9 cellular contexts compared by ENCODE assay signal in genomic region chr2:240670950-240671349, GRCh38. TPM values are rescaled to one million over a fixed set of nuclear protein-coding genes. Genes with fewer than 3 reads are reported as not detected.
"Had no signal": no experiment of that assay in that cellular context is flagged by ENCODE, and none has a peak within 500 bp of the region (broad histone marks: within the 10 kb centered on the region; RNA-seq: fewer than 3 reads in every experiment).

No MANE protein-coding gene starts in this region.

- H2AFZ ChIP-seq: GM23338 had no signal

- ATAC-seq: GM23338, HepG2 had no signal

- H3K4me2 ChIP-seq: GM23338 had no signal

- DNase-seq: H9, HCEC 1CT had no signal

- H3K9me3 Mint-ChIP-seq: GM23338, H9 had no signal

- H3K4me1 Mint-ChIP-seq: GM23338, IgD-negative memory B cell had no signal

- H3K36me3 Mint-ChIP-seq: IgD-negative memory B cell had no signal

- H3K27ac Mint-ChIP-seq: GM23338, H9, IgD-negative memory B cell had no signal

- H3K4me3 ChIP-seq: GM23338 had no signal

- H3K27ac ChIP-seq: HL-60 had no signal

- FAIRE-seq: H54, HepG2 had no signal

- H3K4me3 Mint-ChIP-seq: GM23338, H9, IgD-negative memory B cell had no signal

RNA-seq across cellular contexts. Expression of gene AQP12B, which starts 11.7 kb away (rescaled TPM):
- total RNA-seq: GM23338, H1, H9, HepG2, HT1080 had no signal
- polyA plus RNA-seq: GM23338, H1, HepG2, IgD-negative memory B cell had no signal

RNA-seq across cellular contexts. Expression of gene AQP12A, which starts 20.7 kb away (rescaled TPM):
- total RNA-seq: GM23338, H1, H9, HepG2, HT1080 had no signal
- polyA plus RNA-seq: GM23338, H1, HepG2, IgD-negative memory B cell had no signal

RNA-seq across cellular contexts. Expression of gene GPR35, which starts 45.7 kb away (rescaled TPM):
- total RNA-seq: GM23338, H1 had no signal
- polyA plus RNA-seq: GM23338, IgD-negative memory B cell had no signal
